In the genomic region with DNA sequence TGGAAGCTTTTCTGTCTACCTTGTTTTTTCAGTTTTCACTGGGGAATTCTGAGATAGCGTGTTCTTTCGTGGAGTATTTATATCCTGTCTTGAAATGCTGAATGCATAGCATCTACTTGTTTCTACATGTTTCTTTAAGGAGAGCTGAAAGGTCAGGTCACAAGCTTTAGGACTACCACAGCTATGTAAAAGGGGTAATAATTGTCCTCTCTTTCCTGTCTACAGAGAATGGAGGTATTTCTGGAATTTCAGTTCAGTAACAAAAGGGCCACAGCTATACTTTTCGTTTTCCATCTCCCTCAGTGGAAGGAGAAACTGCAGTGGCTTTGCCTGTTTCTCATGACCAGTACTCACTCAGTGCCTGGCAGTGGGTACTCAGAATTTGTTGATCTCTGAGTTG, we compare ENCODE assay signal across 11 cellular contexts. TPM values are rescaled to one million over a fixed set of nuclear protein-coding genes. Genes with fewer than 3 reads are reported as not detected.
DNase-seq lines count a peak whose midpoint lies in the region; TF ChIP-seq lines count a peak whose summit lies in the region.
"Had no signal": no experiment of that assay in that cellular context is flagged by ENCODE, and none has a peak within 500 bp of the region (broad histone marks: within the 10 kb centered on the region; RNA-seq: fewer than 3 reads in every experiment).

No MANE protein-coding gene starts in this region.

- 80 to 86% methylated on average over 3 of the region's 3 CpGs for WGBS in GM23248 (ENCODE audit: low coverage in 1 of 2, low lambda C conversion rate in 2 of 2, missing lambda C conversion rate in 2 of 2), 2 experiments

- H3K79me2 ChIP-seq in GM23248 (ENCODE audit: insufficient read depth) = peaks cover 25% of the 10 kb centered on the region

- H3K36me3 ChIP-seq in GM23248 (ENCODE audit: low read depth) = no peaks in the 10 kb centered on the region

- peaks cover 41% of the 10 kb centered on the region for H3F3A ChIP-seq in GM23248 (ENCODE audit: insufficient read depth)

- H4K20me1 ChIP-seq in GM23248 (ENCODE audit: insufficient read depth) = no peaks in the 10 kb centered on the region

- H3K4me1 ChIP-seq in GM23248 (ENCODE audit: insufficient read depth) = peaks cover 47% of the 10 kb centered on the region

- in situ Hi-C loops in GM23248 (cut with MboI) (no loop called here), SK-MEL-5 (cut with HindIII; ENCODE audit: low pct_unique_long_range_greater_than_20kb, low sequenced_read_pairs) (no loop called here)

- peak overlapping the region; percentile 10; the same call in 1 of the 2 replicates for H3K27ac ChIP-seq in GM23248

- no peak overlapping the region for H3K4me3 ChIP-seq in GM23248
- no peak overlapping the region for H3K4me3 ChIP-seq in fibroblast of the aortic adventitia (ENCODE audit: low read depth, low read length)

- DNase-seq in GM23248 (no peak), SK-MEL-5 (ENCODE audit: low read depth, low spot score) (peak; percentile 31), fibroblast of the aortic adventitia (ENCODE audit: low read depth) (peak; percentile 34), renal cortical epithelial cell (ENCODE audit: low read depth) (peak; percentile 50), NCI-H524 (lab: John Stamatoyannopoulos, UW) (no peak), activated gamma-delta T cell (lab: John Stamatoyannopoulos, UW) (no peak), DMS53 treated with DMSO at 0.1 percent for 48 hours (lab: John Stamatoyannopoulos, UW; ENCODE audit: unreplicated experiment) (no peak)
- no peak for DNase-seq in central memory CD4-positive, alpha-beta T cell
- DNase-seq: naive thymus-derived CD4-positive, alpha-beta T cell; NCI-H1092; NCI-H446 had no signal

- no peaks in the 10 kb centered on the region for H3K27me3 ChIP-seq in GM23248 (replicated peaks; ENCODE audit: insufficient read depth)

- H3K9me2 ChIP-seq in GM23248 (ENCODE audit: insufficient read depth) = no peaks in the 10 kb centered on the region

- H3K9ac ChIP-seq in GM23248 = no peak overlapping the region

- H3K4me2 ChIP-seq in GM23248 (ENCODE audit: unreplicated experiment) = peak overlapping the region; percentile 51

- H2AFZ ChIP-seq in GM23248 = no peak overlapping the region

- no peaks in the 10 kb centered on the region for H3K9me3 ChIP-seq in GM23248 (ENCODE audit: low read depth)

- TF ChIP-seq CTCF in fibroblast of the aortic adventitia (IDR thresholded peaks at IDR 0.05; ENCODE audit: insufficient read depth, low read length) = no peak

RNA-seq across cellular contexts. Expression of gene INAFM2, which starts 4.7 kb away (rescaled TPM):
- total RNA-seq in GM23248 (2014; rRNA removed; shearing (Covaris generic)) = 16.6 and 19.9 TPM in 2 replicates
- 3.9 and 4.5 TPM in 2 replicates for polyA plus RNA-seq in GM23248 (2016; fragmentation: Nextera tagmentation; extraction: Ambion mirVana)
- 11.5 and 12.3 TPM in 2 replicates for total RNA-seq in SK-MEL-5 (2014; rRNA removed; shearing (Covaris generic))
- polyA plus RNA-seq in SK-MEL-5 (2015; cell fraction: cytosol; rRNA removed) = 11.6 and 17.8 TPM in 2 replicates
- 7.5 and 7.6 TPM in 2 replicates for polyA plus RNA-seq in SK-MEL-5 (2015; cell fraction: nucleus; rRNA removed)
- total RNA-seq in fibroblast of the aortic adventitia (ENCODE audit: low replicate concordance) (8.1 and 8.9 TPM in 2 replicates), renal cortical epithelial cell (11.5 and 13.5 TPM in 2 replicates)

RNA-seq across cellular contexts. Expression of gene CCDC9B, which starts 12.6 kb away (rescaled TPM):
- total RNA-seq in GM23248 (2014; rRNA removed; shearing (Covaris generic)) = 16.9 and 19.6 TPM in 2 replicates
- polyA plus RNA-seq in GM23248 (2016; fragmentation: Nextera tagmentation; extraction: Ambion mirVana) = 28.8 and 33.1 TPM in 2 replicates
- total RNA-seq in SK-MEL-5 (2014; rRNA removed; shearing (Covaris generic)) = 5.0 and 5.5 TPM in 2 replicates
- polyA plus RNA-seq in SK-MEL-5 (2015; cell fraction: cytosol; rRNA removed) = 4.3 and 4.9 TPM in 2 replicates
- 51.2 and 53.9 TPM in 2 replicates for polyA plus RNA-seq in SK-MEL-5 (2015; cell fraction: nucleus; rRNA removed)
- 6.7 and 16.2 TPM in 2 replicates for total RNA-seq in fibroblast of the aortic adventitia (ENCODE audit: low replicate concordance)
- 59.2 and 165 TPM in 2 replicates for total RNA-seq in renal cortical epithelial cell

RNA-seq across cellular contexts. Expression of gene PLCB2, which starts 20.4 kb away (rescaled TPM):
- 0.54 and 0.76 TPM in 2 replicates for total RNA-seq in GM23248 (2014; rRNA removed; shearing (Covaris generic))
- 1.1 TPM in 2 replicates for polyA plus RNA-seq in GM23248 (2016; fragmentation: Nextera tagmentation; extraction: Ambion mirVana)
- total RNA-seq in SK-MEL-5 (2014; rRNA removed; shearing (Covaris generic)) = 1.9 and 3.2 TPM in 2 replicates
- polyA plus RNA-seq in SK-MEL-5 (2015; cell fraction: cytosol; rRNA removed) = 0.69 and 1.4 TPM in 2 replicates
- 4.2 and 6.5 TPM in 2 replicates for polyA plus RNA-seq in SK-MEL-5 (2015; cell fraction: nucleus; rRNA removed)
- total RNA-seq in fibroblast of the aortic adventitia (ENCODE audit: low replicate concordance) (0.27 TPM in 1 of 2 replicates, not detected in the other), renal cortical epithelial cell (0.52 TPM in 1 of 2 replicates, not detected in the other)

RNA-seq across cellular contexts. Expression of gene PHGR1, which starts 22.7 kb away (rescaled TPM):
- total RNA-seq in GM23248 (2014; rRNA removed; shearing (Covaris generic)) = not detected in 2 replicates
- polyA plus RNA-seq in GM23248 (2016; fragmentation: Nextera tagmentation; extraction: Ambion mirVana) = not detected in 2 replicates
- not detected in 2 replicates for total RNA-seq in SK-MEL-5 (2014; rRNA removed; shearing (Covaris generic))
- not detected in 2 replicates for polyA plus RNA-seq in SK-MEL-5 (2015; cell fraction: cytosol; rRNA removed)
- not detected in 2 replicates for polyA plus RNA-seq in SK-MEL-5 (2015; cell fraction: nucleus; rRNA removed)
- total RNA-seq in fibroblast of the aortic adventitia (ENCODE audit: low replicate concordance) = not detected in 2 replicates
- total RNA-seq in renal cortical epithelial cell = not detected in 2 replicates
- total RNA-seq: naive thymus-derived CD4-positive, alpha-beta T cell had no signal
- polyA plus RNA-seq: naive thymus-derived CD4-positive, alpha-beta T cell had no signal

RNA-seq across cellular contexts. Expression of gene DISP2, which starts 29.8 kb away (rescaled TPM):
- total RNA-seq in GM23248 (2014; rRNA removed; shearing (Covaris generic)) = 0.11 and 0.13 TPM in 2 replicates
- 0.13 and 0.51 TPM in 2 replicates for polyA plus RNA-seq in GM23248 (2016; fragmentation: Nextera tagmentation; extraction: Ambion mirVana)
- total RNA-seq in SK-MEL-5 (2014; rRNA removed; shearing (Covaris generic)) = 0.34 and 0.80 TPM in 2 replicates
- 0.65 and 0.84 TPM in 2 replicates for polyA plus RNA-seq in SK-MEL-5 (2015; cell fraction: cytosol; rRNA removed)
- polyA plus RNA-seq in SK-MEL-5 (2015; cell fraction: nucleus; rRNA removed) = 0.25 and 0.35 TPM in 2 replicates
- total RNA-seq in fibroblast of the aortic adventitia (ENCODE audit: low replicate concordance) (0.08 and 0.36 TPM in 2 replicates), renal cortical epithelial cell (0.17 and 0.25 TPM in 2 replicates)
- polyA plus RNA-seq: naive thymus-derived CD4-positive, alpha-beta T cell had no signal

Comparison
In these comparisons a context has a peak if more than half of its experiments do, and no peak if none do; other contexts are left out.
1. DNase-seq: peak in SK-MEL-5 (single experiment), fibroblast of the aortic adventitia (single experiment) and renal cortical epithelial cell (single experiment); none in GM23248 (single experiment), central memory CD4-positive, alpha-beta T cell (single experiment), NCI-H524 (0 of 2), activated gamma-delta T cell (single experiment) and DMS53 treated with DMSO at 0.1 percent for 48 hours (single experiment).